In genomic region chr12:124992874-124993567, GRCh38 we compare ENCODE assay signal across 8 cellular contexts. TPM values are rescaled to one million over a fixed set of nuclear protein-coding genes. Genes with fewer than 3 reads are reported as not detected.
A peak's percentile ranks its signal among the peaks of the same experiment; 100 is the strongest.
DNase-seq lines count a peak whose midpoint lies in the region; ATAC-seq, FAIRE-seq and TF ChIP-seq lines count a peak whose summit lies in the region.

No MANE protein-coding gene starts in this region.

- no peak for TF ChIP-seq CTCF in activated B cell treated with CpG ODN at 0.5 μM for 24 hours (IDR thresholded peaks at IDR 0.05)

- no peak for TF ChIP-seq POLR2A in GM12892 (IDR thresholded peaks at IDR 0.05; ENCODE audit: low read depth, low read length)

- peaks cover 53% of the 10 kb centered on the region for H3K4me1 Mint-ChIP-seq in activated B cell treated with CpG ODN at 0.5 μM for 24 hours

- intact Hi-C loops in activated B cell treated with CpG ODN at 0.5 μM for 24 hours (cut with micrococcal nuclease) = loop anchor here (1.0 to 10.0 kb wide), 4 partner anchors 56 to 538 kb away; partner anchors contain the start of gene AACS

- ATAC-seq in HG03097 (IDR thresholded peaks at IDR 0.05; ENCODE audit: low FRiP score, unreplicated experiment) (peak; percentile 39), activated B cell treated with CpG ODN at 0.5 μM for 24 hours (ENCODE audit: low read depth) (peak; percentile 43)

- no peaks in the 10 kb centered on the region for H3K9me3 Mint-ChIP-seq in activated B cell treated with CpG ODN at 0.5 μM for 24 hours

- CTCF ChIA-PET in activated B cell treated with CpG ODN at 0.5 μM for 24 hours (lab: Charles Lee) = no interaction called here

- POLR2A ChIA-PET in activated B cell treated with CpG ODN at 0.5 μM for 24 hours (lab: Charles Lee) = interaction anchor here (0.6 to 3.4 kb wide), 5 partner anchors 53 to 305 kb away, joined by 3 to 30 read pairs (median 19); partner anchors contain the start of gene UBC

- H3K27me3 Mint-ChIP-seq in activated B cell treated with CpG ODN at 0.5 μM for 24 hours = no peaks in the 10 kb centered on the region

- peak; percentile 94 for FAIRE-seq in GM12892 (lab: Jason Lieb, UNC)

- H3K27ac Mint-ChIP-seq in activated B cell treated with CpG ODN at 0.5 μM for 24 hours = peak overlapping the region; percentile 92

- H3K4me3 Mint-ChIP-seq in activated B cell treated with CpG ODN at 0.5 μM for 24 hours = peak overlapping the region; percentile 89

- DNase-seq in GM12892 (ENCODE audit: insufficient read length) = no peak
- peak; percentile 95 for DNase-seq in NCI-H345 (lab: John Stamatoyannopoulos, UW)
- DNase-seq in activated B cell treated with CpG ODN at 0.5 μM for 24 hours = peak; percentile 60
- peak; percentile 30 for DNase-seq in cerebellum (ENCODE audit: low spot score)
- DNase-seq in lung microvascular endothelial cell (ENCODE audit: low read depth in 2 of 2) = peak; percentile 56 to 59
- peak; percentile 29 for DNase-seq in stimulated activated CD8-positive, alpha-beta memory T cell treated with anti-CD3 and anti-CD28 coated beads, Interleukin-15, amount 100 ng/mL, for 24 hours (ENCODE audit: low read depth)
- DNase-seq in cerebellar nuclear complex (lab: John Stamatoyannopoulos, UW) = no peak

- peaks cover 6% of the 10 kb centered on the region for H3K36me3 Mint-ChIP-seq in activated B cell treated with CpG ODN at 0.5 μM for 24 hours (ENCODE audit: low read depth)

RNA-seq across cellular contexts. Expression of gene BRI3BP, which starts 0.4 kb away (rescaled TPM):
- 19.7 TPM for polyA plus RNA-seq in GM12892 (2012; ENCODE audit: missing spikeins)
- total RNA-seq in activated B cell treated with CpG ODN at 0.5 μM for 24 hours (14.5 and 14.6 TPM in 2 replicates), cerebellum (11.6 TPM), lung microvascular endothelial cell (2.2 and 2.6 TPM in 2 replicates)

RNA-seq across cellular contexts. Expression of gene DHX37, which starts 4.1 kb away (rescaled TPM):
- polyA plus RNA-seq in GM12892 (2012; ENCODE audit: missing spikeins) = 10.7 TPM
- total RNA-seq in activated B cell treated with CpG ODN at 0.5 μM for 24 hours (54.1 and 57.1 TPM in 2 replicates), cerebellum (8.6 TPM), lung microvascular endothelial cell (7.4 and 12.5 TPM in 2 replicates)

Comparison
In these comparisons a context has a peak if more than half of its experiments do, and no peak if none do; other contexts are left out.
1. DNase-seq: peak in NCI-H345 (single experiment), activated B cell treated with CpG ODN at 0.5 μM for 24 hours (single experiment), cerebellum (single experiment), lung microvascular endothelial cell (2 of 2) and stimulated activated CD8-positive, alpha-beta memory T cell treated with anti-CD3 and anti-CD28 coated beads, Interleukin-15, amount 100 ng/mL, for 24 hours (single experiment); none in GM12892 (single experiment) and cerebellar nuclear complex (0 of 2).